In the genomic region with DNA sequence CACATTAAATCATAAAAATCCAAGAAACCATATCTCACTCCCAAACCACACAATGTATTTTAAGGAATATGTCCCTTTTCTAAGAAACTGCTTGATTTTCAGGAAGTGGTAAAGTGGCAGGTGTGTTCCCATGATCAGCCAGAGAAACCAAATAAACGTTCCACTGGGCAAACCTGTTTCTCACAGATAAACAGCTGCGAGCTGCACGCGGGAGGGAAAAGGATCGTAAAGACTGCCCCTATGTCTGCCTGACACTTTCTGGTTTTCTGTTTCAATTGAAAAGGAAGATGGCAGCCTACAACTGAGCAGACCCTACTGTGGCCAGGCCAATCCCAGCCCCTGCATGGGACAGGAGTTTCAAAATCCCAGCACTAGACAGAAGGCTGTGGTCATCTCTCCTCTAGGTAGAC, we compare ENCODE assay signal across 12 cellular contexts. TPM values are rescaled to one million over a fixed set of nuclear protein-coding genes. Genes with fewer than 3 reads are reported as not detected.
DNase-seq lines count a peak whose midpoint lies in the region; ATAC-seq and FAIRE-seq lines count a peak whose summit lies in the region.
"Had no signal": no experiment of that assay in that cellular context is flagged by ENCODE, and none has a peak within 500 bp of the region (broad histone marks: within the 10 kb centered on the region; RNA-seq: fewer than 3 reads in every experiment).

No MANE protein-coding gene starts in this region.

- H3K27ac ChIP-seq in BLaER1, result no peak overlapping the region

- DNase-seq in GM19239 (ENCODE audit: insufficient read length, low spot score) (no peak), NCI-H774 (lab: John Stamatoyannopoulos, UW) (peak; percentile 82), immature natural killer cell (no peak), activated gamma-delta T cell (lab: John Stamatoyannopoulos, UW) (no peak), pons (ENCODE audit: low spot score) (no peak), T-helper 1 cell (no peak)
- DNase-seq: activated CD4-positive, alpha-beta T cell treated with anti-CD3 and anti-CD28 coated beads for 36 hours; activated naive CD4-positive, alpha-beta T cell treated with anti-CD3 and anti-CD28 coated beads for 36 hours; dermis blood vessel endothelial cell had no signal

- H3K4me2 ChIP-seq in BLaER1, result peak overlapping the region; percentile 47

- H3K36me3 ChIP-seq in BLaER1, result no peaks in the 10 kb centered on the region

- H3K9me3 Mint-ChIP-seq in immature natural killer cell, result no peaks in the 10 kb centered on the region
- H3K9me3 Mint-ChIP-seq: activated naive CD4-positive, alpha-beta T cell treated with anti-CD3 and anti-CD28 coated beads for 36 hours; stimulated activated naive CD8-positive, alpha-beta T cell treated with anti-CD3 and anti-CD28 coated beads, Interleukin-15, Interleukin-2, amounts not matched to agents 100 ng/mL and 50 ng/mL, for 24 hours had no signal

- no peaks in the 10 kb centered on the region for H4K20me1 ChIP-seq in BLaER1

- H3K36me3 Mint-ChIP-seq in immature natural killer cell, result no peaks in the 10 kb centered on the region

- H3K9me3 ChIP-seq in BLaER1, result no peaks in the 10 kb centered on the region

- peak overlapping the region in 5 of 6 donors; percentile 11 to 83 (median 31) for H3K27ac Mint-ChIP-seq in immature natural killer cell
- H3K27ac Mint-ChIP-seq: activated CD4-positive, alpha-beta T cell treated with anti-CD3 and anti-CD28 coated beads for 36 hours; activated naive CD4-positive, alpha-beta T cell treated with anti-CD3 and anti-CD28 coated beads for 36 hours; stimulated activated naive CD8-positive, alpha-beta T cell treated with anti-CD3 and anti-CD28 coated beads, Interleukin-15, Interleukin-2, amounts not matched to agents 100 ng/mL and 50 ng/mL, for 24 hours had no signal

- no peak overlapping the region for H3K4me3 Mint-ChIP-seq in immature natural killer cell
- H3K4me3 Mint-ChIP-seq: activated CD4-positive, alpha-beta T cell treated with anti-CD3 and anti-CD28 coated beads for 36 hours; activated naive CD4-positive, alpha-beta T cell treated with anti-CD3 and anti-CD28 coated beads for 36 hours; stimulated activated naive CD8-positive, alpha-beta T cell treated with anti-CD3 and anti-CD28 coated beads, Interleukin-15, Interleukin-2, amounts not matched to agents 100 ng/mL and 50 ng/mL, for 24 hours had no signal

- H3K4me1 ChIP-seq in BLaER1, result peaks cover 15% of the 10 kb centered on the region

- H3K27me3 Mint-ChIP-seq in immature natural killer cell (ENCODE audit: low read depth in 3 of 3), result peaks cover 0 to 2% (median 2%) of the 10 kb centered on the region in 3 donors
- H3K27me3 Mint-ChIP-seq: activated CD4-positive, alpha-beta T cell treated with anti-CD3 and anti-CD28 coated beads for 36 hours; stimulated activated naive CD8-positive, alpha-beta T cell treated with anti-CD3 and anti-CD28 coated beads, Interleukin-15, Interleukin-2, amounts not matched to agents 100 ng/mL and 50 ng/mL, for 24 hours had no signal

- peaks cover 19 to 55% of the 10 kb centered on the region in 2 donors for H3K4me1 Mint-ChIP-seq in immature natural killer cell

- H3K4me3 ChIP-seq in BLaER1, result no peak overlapping the region

- H3K27me3 ChIP-seq in BLaER1, result no peaks in the 10 kb centered on the region

- FAIRE-seq in GM19239 (lab: Jason Lieb, UNC), result peak; percentile 81

- no peak overlapping the region for H3K9ac ChIP-seq in BLaER1

- no peak for ATAC-seq in GM18867 (IDR thresholded peaks at IDR 0.05; ENCODE audit: unreplicated experiment)

RNA-seq across cellular contexts. Expression of a gene that starts 36.6 kb away (rescaled TPM):
- polyA plus RNA-seq in immature natural killer cell, result 10 to 100 TPM in 2 of 3 donors, 1 to 10 TPM in 1; 9.8 to 24.1 (median 15.5) TPM
